8 cellular contexts compared by ENCODE assay signal in the genomic region with DNA sequence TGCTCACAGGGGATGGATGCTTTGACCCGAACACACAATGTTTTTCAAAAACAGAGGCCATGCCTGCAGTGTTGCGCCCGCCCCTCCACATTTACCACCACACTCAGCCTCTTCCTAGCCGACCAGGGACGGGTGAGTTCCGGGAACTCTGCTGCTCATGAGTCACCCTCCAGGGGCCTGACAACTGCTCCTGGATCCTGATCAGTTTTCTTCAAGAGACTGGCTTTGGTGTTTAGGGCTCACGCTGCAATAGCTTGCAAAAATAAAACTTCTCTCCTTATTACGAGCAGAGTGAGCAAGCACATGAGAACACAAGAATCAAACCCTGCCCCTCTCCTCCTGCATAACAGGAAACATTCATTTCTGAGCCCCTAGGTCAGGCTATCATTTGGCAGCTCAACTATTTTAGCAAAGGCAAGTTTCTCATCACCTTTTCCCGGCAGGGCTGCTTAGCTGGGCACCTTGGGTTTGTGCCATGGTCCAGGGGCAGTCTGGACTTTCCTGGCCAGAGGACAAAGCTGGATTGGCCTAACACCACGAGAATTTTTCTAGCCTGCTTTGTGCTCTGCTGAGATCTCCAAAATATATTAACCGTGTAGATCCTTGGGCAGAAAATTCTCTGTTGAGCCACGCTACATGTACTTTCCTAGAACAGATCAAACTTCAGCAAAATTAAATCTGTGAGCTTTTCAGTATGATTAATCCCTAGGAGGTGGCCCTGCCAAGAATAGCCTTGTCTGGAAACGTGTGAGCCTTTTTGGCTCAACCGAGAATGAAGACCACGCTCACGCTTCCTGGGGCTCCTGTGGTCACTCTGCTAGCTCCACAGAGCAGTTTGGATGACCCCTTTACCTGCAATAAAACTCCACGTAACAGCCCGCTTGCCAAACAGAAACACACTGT. TPM values are rescaled to one million over a fixed set of nuclear protein-coding genes. Genes with fewer than 3 reads are reported as not detected.
DNase-seq lines count a peak whose midpoint lies in the region; ATAC-seq, FAIRE-seq and TF ChIP-seq lines count a peak whose summit lies in the region.

No MANE protein-coding gene starts in this region.

- H3K36me3 ChIP-seq in breast epithelium, result no peaks in the 10 kb centered on the region
- H3K36me3 ChIP-seq in mesenchymal stem cell (ENCODE audit: control insufficient read depth in 1 of 2, insufficient read depth in 2 of 2, low read depth in 1 of 2, low read length in 2 of 2), result peaks cover under 1 to 9% of the 10 kb centered on the region in 2 experiments
- H3K36me3 ChIP-seq in transverse colon, result no peaks in the 10 kb centered on the region

- H3K27ac ChIP-seq in A549 (peak overlapping the region; percentile 39 to 83; a peak in 5 of 6 replicates), breast epithelium (peak overlapping the region; percentile 90 to 95), mesenchymal stem cell (ENCODE audit: low read length, poor library complexity, severe bottlenecking) (peak overlapping the region; percentile 54), transverse colon (peak overlapping the region; percentile 74 to 88 (median 83))

- ATAC-seq in A549 (peak; percentile 80 to 90; a peak in 5 of 6 replicates), GM18867 (IDR thresholded peaks at IDR 0.05; ENCODE audit: unreplicated experiment) (no peak), GM21576 (IDR thresholded peaks at IDR 0.05; ENCODE audit: unreplicated experiment) (no peak)

- 0 out of 5 replicates have a peak, but pooled peaks of 1 of the 2 experiments have one; percentile 10 for TF ChIP-seq RAD21 in A549 (conservative IDR thresholded peaks at IDR 0.05 in 1 of 2, IDR thresholded peaks at IDR 0.05 in 1 of 2)

- H3K14ac ChIP-seq in mesenchymal stem cell (ENCODE audit: low read length in 2 of 2), result no peak overlapping the region

- peak overlapping the region; percentile 73 for H2BK15ac ChIP-seq in mesenchymal stem cell (ENCODE audit: low read depth, poor library complexity, severe bottlenecking)

- TF ChIP-seq POLR2A in A549 (IDR thresholded peaks at IDR 0.05; ENCODE audit: low read length) (no peak), breast epithelium (IDR thresholded peaks at IDR 0.05) (no peak), transverse colon (IDR thresholded peaks at IDR 0.05) (no peak)

- CTCF ChIA-PET in A549 (lab: Yijun Ruan, JAX), result interaction anchor here (1.0 to 5.2 kb wide), 6 partner anchors 9 to 93 kb away, joined by 3 to 44 read pairs (median 4); no protein-coding TSS in a partner anchor

- intact Hi-C loops in breast epithelium (cut with DNase I; ENCODE audit: low total_unique reads), result loop anchor here (10.0 kb wide), 1 partner anchor 1387 kb away; no protein-coding TSS in a partner anchor
- intact Hi-C loops in transverse colon (cut with DNase I; ENCODE audit: low total_unique reads), result loop anchor here (5.0 kb wide), 1 partner anchor 60 kb away; no protein-coding TSS in a partner anchor

- no peak overlapping the region for H2BK5ac ChIP-seq in mesenchymal stem cell (ENCODE audit: low read depth, low read length, poor library complexity, severe bottlenecking)

- H3K27me3 ChIP-seq in breast epithelium (no peaks in the 10 kb centered on the region), mesenchymal stem cell (ENCODE audit: control insufficient read depth in 1 of 2, insufficient read depth in 1 of 2, low read length in 2 of 2) (peaks cover 0 to 4% of the 10 kb centered on the region in 2 experiments), transverse colon (no peaks in the 10 kb centered on the region)

- H3K9ac ChIP-seq in mesenchymal stem cell (ENCODE audit: low read length), result peak overlapping the region; percentile 88

- H4K91ac ChIP-seq in mesenchymal stem cell (ENCODE audit: low read length), result peak overlapping the region; percentile 83

- in situ Hi-C loops in transverse colon (cut with MboI; ENCODE audit: low pct_ligation_motif_present in 1 of 4, low pct_unique_long_range_greater_than_20kb in 1 of 4, low sequenced_read_pairs in 3 of 4), result no loop called here

- no peak overlapping the region for H2AK5ac ChIP-seq in mesenchymal stem cell (ENCODE audit: low read length, severe bottlenecking)

- H3K4me3 ChIP-seq in A549 (no peak overlapping the region), breast epithelium (peak overlapping the region in 2 of 3 donors; percentile 15 to 37), mesenchymal stem cell (ENCODE audit: insufficient read depth in 1 of 2, low read depth in 1 of 2, low read length in 2 of 2) (peak overlapping the region in 1 of 2 experiments; percentile 64), transverse colon (no peak overlapping the region)

- peak overlapping the region; percentile 52 to 78 for H3K18ac ChIP-seq in mesenchymal stem cell (ENCODE audit: low read depth in 1 of 2, low read length in 2 of 2)

- no peak for TF ChIP-seq EP300 in A549 (IDR thresholded peaks at IDR 0.05)
- TF ChIP-seq EP300 in transverse colon (IDR thresholded peaks at IDR 0.05; ENCODE audit: low read depth), result peak; percentile 76

- H3K4ac ChIP-seq in mesenchymal stem cell (ENCODE audit: low read depth in 1 of 2, low read length in 2 of 2), result peak overlapping the region; percentile 42 to 71

- H3K9me3 ChIP-seq in A549 (no peaks in the 10 kb centered on the region), breast epithelium (no peaks in the 10 kb centered on the region), mesenchymal stem cell (ENCODE audit: control insufficient read depth, low read length) (no peaks in the 10 kb centered on the region), transverse colon (no peaks in the 10 kb centered on the region)

- WGBS in A549 (ENCODE audit: missing lambda C conversion rate), result 60% methylated on average over 18 of the region's 18 CpGs
- WGBS in mesenchymal stem cell, result 48% methylated on average over 18 of the region's 18 CpGs
- 55 to 59% methylated on average over 11 to 18 of the region's 18 CpGs for WGBS in transverse colon (ENCODE audit: low coverage in 1 of 2), 2 donors

- DNase-seq in A549 (ENCODE audit: low read depth in 1 of 2, low spot score in 1 of 2) (peak in 1 of 2 experiments; percentile 21), LHCN-M2 (ENCODE audit: low read depth) (peak; percentile 93), breast epithelium (ENCODE audit: low spot score in 2 of 2) (peak; percentile 66 to 72), mesenchymal stem cell (peak; percentile 89), transverse colon (peak; percentile 56), cerebellum (ENCODE audit: low spot score) (no peak)

- H3K4me2 ChIP-seq in A549, result peak overlapping the region; percentile 51
- peak overlapping the region; percentile 5 for H3K4me2 ChIP-seq in mesenchymal stem cell (ENCODE audit: low read length, poor library complexity, severe bottlenecking)

- H3K23ac ChIP-seq in mesenchymal stem cell (ENCODE audit: low read length in 2 of 2), result no peak overlapping the region

- peak overlapping the region; percentile 96 for H4K8ac ChIP-seq in mesenchymal stem cell (ENCODE audit: low read length)

- no peak for FAIRE-seq in A549 (lab: Jason Lieb, UNC)

- H2AFZ ChIP-seq in mesenchymal stem cell (ENCODE audit: low read depth, low read length), result no peak overlapping the region

- POLR2A ChIA-PET in A549 (lab: Yijun Ruan, JAX), result interaction anchor here (0.6 kb wide), 2 partner anchors 53 to 63 kb away, joined by 3 to 5 read pairs; partner anchors contain the start of gene SPATA12

- H2BK120ac ChIP-seq in mesenchymal stem cell (ENCODE audit: low read depth, low read length), result peak overlapping the region; percentile 86

- peak overlapping the region; percentile 7 to 84 for H2BK12ac ChIP-seq in mesenchymal stem cell (ENCODE audit: low read length in 2 of 2)

- H3K79me1 ChIP-seq in mesenchymal stem cell (replicated peaks; ENCODE audit: low read length, poor library complexity, severe bottlenecking), result no peaks in the 10 kb centered on the region

- TF ChIP-seq CTCF in A549 (IDR thresholded peaks at IDR 0.05), result no peak
- TF ChIP-seq CTCF in breast epithelium (IDR thresholded peaks at IDR 0.05), result peak in 1 of 3 donors; percentile 10
- TF ChIP-seq CTCF in transverse colon (IDR thresholded peaks at IDR 0.05), result no peak

- H3K4me1 ChIP-seq in A549, result peaks cover 21% of the 10 kb centered on the region
- peaks cover 22 to 39% of the 10 kb centered on the region in 2 donors for H3K4me1 ChIP-seq in breast epithelium
- peaks cover 11% of the 10 kb centered on the region for H3K4me1 ChIP-seq in mesenchymal stem cell (ENCODE audit: control insufficient read depth, insufficient read depth, low read depth, low read length)
- H3K4me1 ChIP-seq in transverse colon, result peaks cover 3 to 37% (median 28%) of the 10 kb centered on the region in 4 donors

TF ChIP-seq in A549, 52 proteins besides CTCF, POLR2A, EP300 and RAD21 (continues in another document):
- TF ChIP-seq KDM5A (IDR thresholded peaks at IDR 0.05) (no peak), RARB (CRISPR knock-in tag; IDR thresholded peaks at IDR 0.05) (no peak), HOXB13 (CRISPR knock-in tag; IDR thresholded peaks at IDR 0.05; ENCODE audit: low read depth) (no peak), JUN (IDR thresholded peaks at IDR 0.05) (no peak), KDM1A (IDR thresholded peaks at IDR 0.05; ENCODE audit: low read depth) (no peak), ZC3H11A (IDR thresholded peaks at IDR 0.05) (no peak), RNF2 (IDR thresholded peaks at IDR 0.05; ENCODE audit: borderline replicate concordance, low read depth) (no peak), NR3C1 (IDR thresholded peaks at IDR 0.05) (no peak), TFCP2L1 (CRISPR knock-in tag; IDR thresholded peaks at IDR 0.05) (no peak), POLR2AphosphoS2 (conservative IDR thresholded peaks at IDR 0.05; ENCODE audit: low read length) (no peak)
- TF ChIP-seq, protein P1, sequence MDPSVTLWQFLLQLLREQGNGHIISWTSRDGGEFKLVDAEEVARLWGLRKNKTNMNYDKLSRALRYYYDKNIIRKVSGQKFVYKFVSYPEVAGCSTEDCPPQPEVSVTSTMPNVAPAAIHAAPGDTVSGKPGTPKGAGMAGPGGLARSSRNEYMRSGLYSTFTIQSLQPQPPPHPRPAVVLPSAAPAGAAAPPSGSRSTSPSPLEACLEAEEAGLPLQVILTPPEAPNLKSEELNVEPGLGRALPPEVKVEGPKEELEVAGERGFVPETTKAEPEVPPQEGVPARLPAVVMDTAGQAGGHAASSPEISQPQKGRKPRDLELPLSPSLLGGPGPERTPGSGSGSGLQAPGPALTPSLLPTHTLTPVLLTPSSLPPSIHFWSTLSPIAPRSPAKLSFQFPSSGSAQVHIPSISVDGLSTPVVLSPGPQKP (IDR thresholded peaks at IDR 0.05; ENCODE audit: low read depth, low read length), result no peak

RNA-seq across cellular contexts. Expression of gene SPATA12, which starts 52.7 kb away (rescaled TPM):
- polyA plus RNA-seq in A549 (2011; rRNA removed), result 0.17 and 0.32 TPM in 2 replicates
- 0.22 and 0.27 TPM in 2 replicates for polyA plus RNA-seq in A549 (2012; cell fraction: cytosol; rRNA removed)
- 0.11 and 0.15 TPM in 2 replicates for polyA plus RNA-seq in A549 (2012; cell fraction: nucleus; rRNA removed)
- polyA plus RNA-seq in A549 (2017; fragmentation: RNase III; extraction: RNeasy Plus Mini Kit Qiagen cat#74134 plus additional on column Dnase treatment), result 0.18 to 0.24 TPM (median 0.18 TPM) in 3 replicates
- 0.15 and 0.17 TPM in 2 replicates for polyA minus RNA-seq in A549 (2011; rRNA and poly(A)+ RNA removed)
- 0.11 and 0.32 TPM in 2 replicates for total RNA-seq in LHCN-M2 (2014; rRNA removed)
- polyA plus RNA-seq in LHCN-M2 (2012), result 0.07 TPM
- total RNA-seq in breast epithelium, result under 1 TPM in 1 of 3 donors, not detected in 2; 0.29 TPM
- polyA plus RNA-seq in mesenchymal stem cell (2013, experiment 1 of 2), result not detected
- 0.03 TPM for polyA plus RNA-seq in mesenchymal stem cell (2013, experiment 2 of 2)
- total RNA-seq in transverse colon, result not detected
- total RNA-seq in cerebellum, result not detected

Comparison
In these comparisons a context has a peak if more than half of its experiments do, and no peak if none do; other contexts are left out.
1. ATAC-seq: peak in A549 (2 of 2); none in GM18867 (single experiment) and GM21576 (single experiment).
2. H3K4me3 ChIP-seq: peak in breast epithelium (2 of 3); none in A549 (single experiment) and transverse colon (0 of 4).
3. Peak in every context shown above with its lines, with median percentiles within 50 percentile points of each other: H3K27ac ChIP-seq.